In genomic region chr4:48904101-48904500, GRCh38 we compare ENCODE assay signal across 21 cellular contexts. TPM values are rescaled to one million over a fixed set of nuclear protein-coding genes. Genes with fewer than 3 reads are reported as not detected.
A peak's percentile ranks its signal among the peaks of the same experiment; 100 is the strongest.
DNase-seq lines count a peak whose midpoint lies in the region; ATAC-seq, FAIRE-seq and TF ChIP-seq lines count a peak whose summit lies in the region.
"Had no signal": no experiment of that assay in that cellular context is flagged by ENCODE, and none has a peak within 500 bp of the region (broad histone marks: within the 10 kb centered on the region; RNA-seq: fewer than 3 reads in every experiment).

No MANE protein-coding gene starts in this region.

- H3K4me1 Mint-ChIP-seq in activated naive CD8-positive, alpha-beta T cell (ENCODE audit: low read depth) = peaks cover 65% of the 10 kb centered on the region
- peaks cover 47% of the 10 kb centered on the region for H3K4me1 Mint-ChIP-seq in activated naive CD8-positive, alpha-beta T cell treated with anti-CD3 and anti-CD28 coated beads for 36 hours
- peaks cover 23% of the 10 kb centered on the region for H3K4me1 Mint-ChIP-seq in WTC11

- intact Hi-C loops in pancreas (cut with DNase I) = no loop called here

- no peak overlapping the region for H3K4me3 ChIP-seq in pancreas
- H3K4me3 ChIP-seq: dorsolateral prefrontal cortex, mucosa of descending colon, skin epidermis, tibial artery had no signal

- no peak overlapping the region for H3K27ac ChIP-seq in pancreas
- H3K27ac ChIP-seq: dorsolateral prefrontal cortex, skin epidermis, tibial artery had no signal

- TF ChIP-seq CTCF in WTC11 (IDR thresholded peaks at IDR 0.05) (no peak), pancreas (IDR thresholded peaks at IDR 0.05) (no peak)

- peak overlapping the region; percentile 92 for H3K4me3 Mint-ChIP-seq in activated naive CD8-positive, alpha-beta T cell
- H3K4me3 Mint-ChIP-seq in activated naive CD8-positive, alpha-beta T cell treated with anti-CD3 and anti-CD28 coated beads for 36 hours = no peak overlapping the region
- H3K4me3 Mint-ChIP-seq in WTC11 = no peak overlapping the region

- no peaks in the 10 kb centered on the region for H3K9me3 Mint-ChIP-seq in activated naive CD8-positive, alpha-beta T cell (ENCODE audit: low read depth)
- H3K9me3 Mint-ChIP-seq in activated naive CD8-positive, alpha-beta T cell treated with anti-CD3 and anti-CD28 coated beads for 36 hours = no peaks in the 10 kb centered on the region
- no peaks in the 10 kb centered on the region for H3K9me3 Mint-ChIP-seq in WTC11

- POLR2A ChIA-PET in WTC11 (lab: Charles Lee) = no interaction called here

- peak overlapping the region; percentile 80 for H3K27ac Mint-ChIP-seq in activated naive CD8-positive, alpha-beta T cell
- H3K27ac Mint-ChIP-seq in activated naive CD8-positive, alpha-beta T cell treated with anti-CD3 and anti-CD28 coated beads for 36 hours = no peak overlapping the region
- peak overlapping the region; percentile 6; the same call in 1 of the 2 replicates for H3K27ac Mint-ChIP-seq in WTC11

- FAIRE-seq in pancreas (lab: Jason Lieb, UNC) = no peak

- ATAC-seq in WTC11 = no peak
- ATAC-seq in pancreas = no peak
- ATAC-seq: foreskin keratinocyte; mucosa of descending colon; Right ventricle myocardium inferior; stimulated activated naive CD8-positive, alpha-beta T cell treated with anti-CD3 and anti-CD28 coated beads, Interleukin-15, Interleukin-2, amounts not matched to agents 100 U/mL and 50 U/mL, for 24 hours had no signal

- peaks cover 0 to 7% (median 6%) of the 10 kb centered on the region in 3 donors for H3K4me1 ChIP-seq in pancreas

- no peaks in the 10 kb centered on the region for H3K9me3 ChIP-seq in pancreas
- H3K9me3 ChIP-seq: mucosa of descending colon, tibial artery had no signal

- no peaks in the 10 kb centered on the region for H3K27me3 ChIP-seq in pancreas
- H3K27me3 ChIP-seq: dorsolateral prefrontal cortex, foreskin keratinocyte, tibial artery had no signal

- CTCF ChIA-PET in WTC11 (lab: Charles Lee) = no interaction called here

- 93 to 97% methylated on average over 4 of the region's 4 CpGs for WGBS in pancreas, 2 donors

- peaks cover 0 to 12% (median 4%) of the 10 kb centered on the region in 3 donors for H3K36me3 ChIP-seq in pancreas

- H3K36me3 Mint-ChIP-seq in activated naive CD8-positive, alpha-beta T cell = peaks cover 20% of the 10 kb centered on the region
- peaks cover 35% of the 10 kb centered on the region for H3K36me3 Mint-ChIP-seq in activated naive CD8-positive, alpha-beta T cell treated with anti-CD3 and anti-CD28 coated beads for 36 hours
- H3K36me3 Mint-ChIP-seq in WTC11 = peaks cover 33% of the 10 kb centered on the region

- no peaks in the 10 kb centered on the region for H3K27me3 Mint-ChIP-seq in activated naive CD8-positive, alpha-beta T cell
- H3K27me3 Mint-ChIP-seq in activated naive CD8-positive, alpha-beta T cell treated with anti-CD3 and anti-CD28 coated beads for 36 hours = no peaks in the 10 kb centered on the region
- H3K27me3 Mint-ChIP-seq in WTC11 (ENCODE audit: low read depth) = peaks cover 2% of the 10 kb centered on the region; the same call in 1 of the 2 replicates

- DNase-seq in activated naive CD8-positive, alpha-beta T cell treated with anti-CD3 and anti-CD28 coated beads for 36 hours = no peak
- peak; percentile 19 for DNase-seq in NCI-H2171 (lab: John Stamatoyannopoulos, UW)
- DNase-seq in WTC11 (ENCODE audit: low spot score) = no peak
- DNase-seq in activated gamma-delta T cell treated with Interleukin-2 at 50 U/mL for 16 hours = no peak
- DNase-seq in activated CD4-positive, alpha-beta T cell treated with anti-CD3 and anti-CD28 coated beads, Interleukin-2, amount 50 U/mL, for 1 hour = no peak
- no peak for DNase-seq in pancreas
- DNase-seq in SHP77 (lab: John Stamatoyannopoulos, UW) = no peak
- DNase-seq: activated CD4-positive, alpha-beta T cell treated with anti-CD3 and anti-CD28 coated beads for 48 hours; amniotic stem cell; dorsolateral prefrontal cortex; foreskin keratinocyte; H7; KG1; mucosa of descending colon; NCI-H1092 treated with DMSO at 0.1 percent for 48 hours; stimulated activated naive CD8-positive, alpha-beta T cell treated with anti-CD3 and anti-CD28 coated beads, Interleukin-15, Interleukin-2, amounts not matched to agents 100 U/mL and 50 U/mL, for 24 hours; T-helper 1 cell; tibial artery had no signal

TF ChIP-seq in WTC11, 78 proteins besides CTCF, POLR2A, EP300 and RAD21:
- TF ChIP-seq E2F5 (CRISPR knock-in tag; IDR thresholded peaks at IDR 0.05) = no peak
- TF ChIP-seq AR (CRISPR knock-in tag; IDR thresholded peaks at IDR 0.05) = no peak
- no peak for TF ChIP-seq ZNF121 (CRISPR knock-in tag; IDR thresholded peaks at IDR 0.05)
- TF ChIP-seq MLX (CRISPR knock-in tag; IDR thresholded peaks at IDR 0.05) = no peak
- TF ChIP-seq HMGA2 (CRISPR knock-in tag; IDR thresholded peaks at IDR 0.05) = no peak
- no peak for TF ChIP-seq ELF4 (CRISPR knock-in tag; IDR thresholded peaks at IDR 0.05; ENCODE audit: low read depth)
- TF ChIP-seq ZNF263 (CRISPR knock-in tag; IDR thresholded peaks at IDR 0.05; ENCODE audit: low read depth) = no peak
- TF ChIP-seq NFATC4 (CRISPR knock-in tag; IDR thresholded peaks at IDR 0.05) = no peak

RNA-seq across cellular contexts. Expression of gene OCIAD2, which starts 2.5 kb away (rescaled TPM):
- total RNA-seq in activated naive CD8-positive, alpha-beta T cell treated with anti-CD3 and anti-CD28 coated beads for 36 hours = 10 to 100 TPM; 80.2 to 90.4 TPM
- total RNA-seq in WTC11 (2021) = 82.7 to 103 TPM (median 91.3 TPM) in 3 replicates
- total RNA-seq in pancreas = 10 to 100 TPM; 15.5 to 32.9 (median 16.9) TPM
- 10 to 100 TPM; 21.1 to 52.4 TPM for polyA plus RNA-seq in pancreas
